In the genomic region with DNA sequence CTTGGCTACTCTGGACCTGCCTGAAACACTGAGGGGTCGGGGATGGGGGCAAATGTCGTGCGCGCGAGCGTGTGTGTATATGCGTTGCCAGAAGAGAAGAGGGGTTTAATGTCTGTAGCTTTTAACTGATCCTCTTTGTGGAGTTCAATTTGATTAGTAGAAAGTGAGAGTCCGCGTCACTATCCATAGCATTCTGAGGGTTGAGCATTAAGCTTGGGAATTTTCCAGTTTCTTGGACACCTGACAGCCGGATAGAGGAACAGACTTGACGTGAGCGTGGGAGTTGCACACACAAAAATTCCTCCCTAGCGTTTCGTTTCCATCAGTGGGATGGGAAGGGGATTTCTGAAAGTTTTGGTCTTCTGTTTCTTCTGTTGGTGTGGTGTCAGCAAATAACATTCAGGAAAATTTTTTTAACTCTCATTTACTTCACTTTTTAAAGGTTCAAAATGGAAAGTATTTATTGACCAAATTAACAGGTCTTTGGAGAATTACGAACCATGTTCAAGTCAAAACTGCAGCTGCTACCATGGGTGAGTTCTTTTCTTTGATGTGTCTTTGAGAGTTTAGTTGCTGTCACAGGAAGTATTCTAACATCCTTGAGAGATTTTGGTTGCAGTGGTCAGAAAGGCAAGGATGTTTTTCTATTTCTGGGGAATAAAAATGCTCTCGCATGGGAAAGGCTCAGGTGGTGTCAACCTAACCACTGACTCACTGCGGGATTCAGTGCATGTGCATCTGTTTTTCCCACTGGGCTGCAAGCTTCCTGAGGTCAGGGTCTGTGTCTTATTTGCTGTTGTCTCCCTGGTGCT, we compare ENCODE assay signal across 1 cellular context.
TF ChIP-seq lines count a peak whose summit lies in the region.

No MANE protein-coding gene starts in this region.

TF ChIP-seq in K562, 482 proteins besides CTCF, POLR2A, EP300 and RAD21:
- TF ChIP-seq MXI1 (IDR thresholded peaks at IDR 0.05; ENCODE audit: low read depth, low read length) = 0 out of 2 replicates have a peak, but pooled peaks have one; percentile 5
- TF ChIP-seq CTBP1 (IDR thresholded peaks at IDR 0.05; ENCODE audit: borderline replicate concordance) = 0 out of 2 replicates have a peak, but pooled peaks have one; percentile 6
- no peak for TF ChIP-seq HEY1 (CRISPR knock-in tag; IDR thresholded peaks at IDR 0.05; ENCODE audit: borderline replicate concordance)
